Comparison of ENCODE assay signal across 9 cellular contexts in the genomic region with DNA sequence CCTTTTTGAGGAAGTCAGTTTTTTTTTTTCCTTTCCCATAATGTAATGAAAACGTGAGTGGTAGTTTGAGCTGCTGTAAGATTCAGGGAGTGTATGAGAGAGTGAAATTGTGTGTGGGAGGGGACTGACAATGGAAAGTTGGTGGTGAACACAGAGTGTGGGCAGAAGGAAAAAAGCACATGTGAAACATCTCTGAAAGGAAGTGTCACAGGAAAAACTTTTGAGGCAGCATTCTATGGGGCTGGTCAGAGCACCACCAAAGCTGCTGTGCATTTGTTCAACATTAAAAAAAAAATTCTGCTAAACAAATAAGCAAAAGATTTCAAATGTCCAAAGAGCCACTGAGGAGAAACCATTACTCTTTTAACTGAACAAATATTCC.
DNase-seq lines count a peak whose midpoint lies in the region; ATAC-seq, FAIRE-seq and TF ChIP-seq lines count a peak whose summit lies in the region.
"Had no signal": no experiment of that assay in that cellular context is flagged by ENCODE, and none has a peak within 500 bp of the region (broad histone marks: within the 10 kb centered on the region; RNA-seq: fewer than 3 reads in every experiment).

No MANE protein-coding gene starts in this region.

- POLR2A ChIA-PET in CD4-positive, alpha-beta memory T cell (lab: Charles Lee; ENCODE audit: partially characterized antibody): interaction anchor here (0.8 kb wide), 1 partner anchor 142 kb away, joined by 3 read pairs; no protein-coding TSS in a partner anchor
- POLR2A ChIA-PET in IMR-90 (lab: Charles Lee; ENCODE audit: unreplicated experiment) (interaction anchor here (0.6 to 0.8 kb wide), 3 partner anchors 11 to 49 kb away, joined by 3 to 9 read pairs (median 3); no protein-coding TSS in a partner anchor), GM12878 (lab: Charles Lee) (interaction anchor here (0.5 to 1.4 kb wide), 7 partner anchors 10 to 79 kb away, joined by 3 to 5 read pairs (median 4); no protein-coding TSS in a partner anchor)

- FAIRE-seq in GM12878 (lab: Jason Lieb, UNC): no peak
- FAIRE-seq: endometrium had no signal

- intact Hi-C loops in CD4-positive, alpha-beta memory T cell (cut with micrococcal nuclease): loop anchor here (5.0 kb wide), 1 partner anchor 41 kb away; no protein-coding TSS in a partner anchor
- intact Hi-C loops in IMR-90 (cut with micrococcal nuclease): no loop called here
- intact Hi-C loops in GM12878 (cut with micrococcal nuclease; ENCODE audit: unreplicated experiment): loop anchor here (1.0 to 5.0 kb wide), 6 partner anchors 69 to 204 kb away; a partner anchor contains a TSS
- intact Hi-C loops in natural killer cell (cut with micrococcal nuclease): no loop called here

- SMC1A ChIA-PET in GM12878 (lab: Charles Lee; ENCODE audit: uncharacterized antibody, unreplicated experiment): interaction anchor here (0.6 to 4.2 kb wide), 24 partner anchors 9 to 177 kb away, joined by 3 to 34 read pairs (median 4); a partner anchor contains a TSS

- no peaks in the 10 kb centered on the region for H3K27me3 Mint-ChIP-seq in CD4-positive, alpha-beta memory T cell
- H3K27me3 Mint-ChIP-seq in natural killer cell (ENCODE audit: low read depth in 2 of 2): no peaks in the 10 kb centered on the region

- peaks cover 0 to 12% of the 10 kb centered on the region in 2 donors for H3K36me3 Mint-ChIP-seq in CD4-positive, alpha-beta memory T cell
- H3K36me3 Mint-ChIP-seq in natural killer cell: no peaks in the 10 kb centered on the region

- peak overlapping the region; percentile 80; the same call in 1 of the 2 replicates for H3K4ac ChIP-seq in IMR-90 (ENCODE audit: low read depth, low read length)

- H4K8ac ChIP-seq in IMR-90 (ENCODE audit: low read depth in 2 of 2, low read length in 2 of 2): peak overlapping the region; percentile 12 to 88; a peak in 3 of 4 replicates

- H3K4me3 Mint-ChIP-seq in CD4-positive, alpha-beta memory T cell: peak overlapping the region in 7 of 8 donors; percentile 18 to 76 (median 40)
- peak overlapping the region; percentile 58 for H3K4me3 Mint-ChIP-seq in natural killer cell

- no peak overlapping the region for H3K27ac ChIP-seq in CD4-positive, alpha-beta memory T cell (ENCODE audit: low read depth, low read length)
- H3K27ac ChIP-seq in IMR-90 (ENCODE audit: insufficient read depth, low read length) (peak overlapping the region; percentile 64), GM12878 (ENCODE audit: control insufficient read depth, insufficient read depth) (peak overlapping the region; percentile 93)

- H4K20me1 ChIP-seq in IMR-90 (ENCODE audit: insufficient read depth, low read length) (no peaks in the 10 kb centered on the region), GM12878 (ENCODE audit: control insufficient read depth, insufficient read depth) (no peaks in the 10 kb centered on the region)

- WGBS in IMR-90 (ENCODE audit: extremely low coverage in 2 of 2, insufficient read length in 1 of 2), 2 experiments: no CpG with 5 or more reads among the region's 1 CpG
- 0% methylated on average over 1 of the region's 1 CpG for WGBS in GM12878 (ENCODE audit: insufficient coverage, insufficient replicate concordance, low lambda C conversion rate, missing lambda C conversion rate)

- peak overlapping the region; percentile 73; the same call in 1 of the 2 replicates for H3K4me2 ChIP-seq in IMR-90 (ENCODE audit: low read depth, low read length)
- peak overlapping the region; percentile 73 for H3K4me2 ChIP-seq in GM12878 (ENCODE audit: control insufficient read depth, insufficient read depth)

- H2BK120ac ChIP-seq in IMR-90 (ENCODE audit: low read depth, low read length): peak overlapping the region; percentile 88

- H3K9me3 ChIP-seq in CD4-positive, alpha-beta memory T cell (ENCODE audit: control insufficient read depth in 1 of 2, low read length in 2 of 2): no peaks in the 10 kb centered on the region
- H3K9me3 ChIP-seq in IMR-90 (ENCODE audit: control insufficient read depth, insufficient read depth, low read length): no peaks in the 10 kb centered on the region
- H3K9me3 ChIP-seq in GM12878 (replicated peaks; ENCODE audit: control insufficient read depth, insufficient read depth, low read length): no peaks in the 10 kb centered on the region; the same call in 2 of the 3 replicates

- peak overlapping the region; percentile 55; the same call in 1 of the 2 replicates for H3K9ac ChIP-seq in IMR-90 (ENCODE audit: low read depth, low read length)
- H3K9ac ChIP-seq in GM12878 (ENCODE audit: control insufficient read depth, insufficient read depth, low read length): peak overlapping the region; percentile 61

- peaks cover 16 to 49% of the 10 kb centered on the region in 2 experiments for H3K79me1 ChIP-seq in IMR-90 (ENCODE audit: low read depth in 1 of 2, low read length in 2 of 2)

- TF ChIP-seq POLR2A in IMR-90 (IDR thresholded peaks at IDR 0.05; ENCODE audit: low read depth, low read length) (no peak), GM12878 (IDR thresholded peaks at IDR 0.05; ENCODE audit: low read depth, low read length) (no peak)

- RAD21 ChIA-PET in GM12878 (lab: Charles Lee; ENCODE audit: unreplicated experiment): interaction anchor here (0.8 to 4.0 kb wide), 13 partner anchors 9 to 267 kb away, joined by 3 to 33 read pairs (median 5); a partner anchor contains a TSS

- dilution Hi-C loops in IMR-90 (cut with HindIII; ENCODE audit: low sequenced_read_pairs, unreplicated experiment): no loop called here

- TF ChIP-seq RAD21 in IMR-90 (IDR thresholded peaks at IDR 0.05; ENCODE audit: low read length) (no peak), GM12878 (IDR thresholded peaks at IDR 0.05; ENCODE audit: insufficient read depth, low read depth, low read length) (no peak)

- peaks cover 30% of the 10 kb centered on the region for H3K79me2 ChIP-seq in GM12878 (ENCODE audit: control insufficient read depth, insufficient read depth, low read length)

- peak overlapping the region; percentile 89 for H4K91ac ChIP-seq in IMR-90 (ENCODE audit: insufficient read depth, low read depth, low read length)

- H3K4me1 ChIP-seq in CD4-positive, alpha-beta memory T cell (ENCODE audit: insufficient read depth, low read length): peaks cover 39% of the 10 kb centered on the region
- peaks cover 13% of the 10 kb centered on the region for H3K4me1 ChIP-seq in IMR-90 (ENCODE audit: control insufficient read depth, insufficient read depth, low read length)
- peaks cover 77% of the 10 kb centered on the region for H3K4me1 ChIP-seq in GM12878 (ENCODE audit: control insufficient read depth, insufficient read depth, low read length)

- peak overlapping the region; percentile 52; the same call in 2 of the 3 replicates for H2BK15ac ChIP-seq in IMR-90 (ENCODE audit: low read depth, low read length)

- in situ Hi-C loops in IMR-90 (cut with MboI; ENCODE audit: low sequenced_read_pairs): no loop called here
- in situ Hi-C loops in GM12878 (cut with MboI): no loop called here

- peak; percentile 8 to 78; a peak in 3 of 4 replicates for TF ChIP-seq EP300 in GM12878 (IDR thresholded peaks at IDR 0.05; ENCODE audit: borderline replicate concordance in 1 of 2, control insufficient read depth in 1 of 2, low read depth in 2 of 2, low read length in 2 of 2)

- BruUV-seq in IMR-90 (replicated peaks; lab: Mats Ljungman, UMichigan) (no TSS peak), GM12878 (replicated peaks; lab: Mats Ljungman, UMichigan) (no TSS peak)

- H3K56ac ChIP-seq in IMR-90 (ENCODE audit: extremely low read depth, insufficient read depth, low read length): peak overlapping the region; percentile 74; the same call in 1 of the 2 replicates

- H3K9me3 Mint-ChIP-seq in CD4-positive, alpha-beta memory T cell: no peaks in the 10 kb centered on the region
- no peaks in the 10 kb centered on the region for H3K9me3 Mint-ChIP-seq in natural killer cell

- H4K5ac ChIP-seq in IMR-90 (ENCODE audit: low read depth, low read length): peak overlapping the region; percentile 56; the same call in 1 of the 2 replicates

- H2BK5ac ChIP-seq in IMR-90 (ENCODE audit: low read depth, low read length, poor library complexity, severe bottlenecking): peak overlapping the region; percentile 99

- 0 out of 2 replicates have a peak, but pooled peaks cover 5% of the 10 kb centered on the region for H3K9me1 ChIP-seq in IMR-90 (ENCODE audit: insufficient read depth, low read length)

- no peak for TF ChIP-seq CTCF in IMR-90 (conservative IDR thresholded peaks at IDR 0.05; ENCODE audit: low read depth, low read length)
- TF ChIP-seq CTCF in GM12878 (IDR thresholded peaks at IDR 0.05 in 2 of 3, conservative IDR thresholded peaks at IDR 0.05 in 1 of 3; ENCODE audit: control insufficient read depth in 2 of 3, extremely low read depth in 1 of 3, insufficient read depth in 1 of 3, low read depth in 3 of 3, low read length in 3 of 3): no peak
- TF ChIP-seq CTCF in natural killer cell (IDR thresholded peaks at IDR 0.05): no peak

- H2AK9ac ChIP-seq in IMR-90 (replicated peaks; ENCODE audit: low read depth, low read length, poor library complexity): no peak overlapping the region

- H3K4me1 Mint-ChIP-seq in CD4-positive, alpha-beta memory T cell: peaks cover 39 to 71% (median 54%) of the 10 kb centered on the region in 4 donors
- peaks cover 35 to 40% of the 10 kb centered on the region in 2 donors for H3K4me1 Mint-ChIP-seq in natural killer cell

- no peaks in the 10 kb centered on the region for H3K36me3 ChIP-seq in CD4-positive, alpha-beta memory T cell (ENCODE audit: insufficient read depth, low read length)
- H3K36me3 ChIP-seq in IMR-90 (ENCODE audit: control insufficient read depth, insufficient read depth, low read length) (no peaks in the 10 kb centered on the region), GM12878 (ENCODE audit: control insufficient read depth in 2 of 2, insufficient read depth in 2 of 2, low read length in 1 of 2) (0 out of 4 replicates have a peak, but pooled peaks cover 0 to 2% of the 10 kb centered on the region in 2 experiments)

- H3K23ac ChIP-seq in IMR-90 (ENCODE audit: low read depth, low read length): peak overlapping the region; percentile 3; the same call in 1 of the 2 replicates

- CTCF ChIA-PET in CD4-positive, alpha-beta memory T cell (lab: Charles Lee; ENCODE audit: partially characterized antibody): interaction anchor here (1.3 to 1.7 kb wide), 4 partner anchors 19 to 205 kb away, joined by 3 to 7 read pairs (median 3); a partner anchor contains a TSS
- CTCF ChIA-PET in IMR-90 (lab: Yijun Ruan, JAX): interaction anchor here (0.6 to 1.4 kb wide), 4 partner anchors 29 to 154 kb away, joined by 3 to 4 read pairs (median 3); a partner anchor contains a TSS
- CTCF ChIA-PET in GM12878 (lab: Yijun Ruan, JAX): interaction anchor here (0.5 to 9.7 kb wide), 11 partner anchors 9 to 206 kb away, joined by 3 to 86 read pairs (median 5); a partner anchor contains a TSS

- H3K27me3 ChIP-seq in CD4-positive, alpha-beta memory T cell (ENCODE audit: insufficient read depth, low read length): no peaks in the 10 kb centered on the region
- H3K27me3 ChIP-seq in IMR-90 (ENCODE audit: control insufficient read depth, insufficient read depth, low read length) (no peaks in the 10 kb centered on the region), GM12878 (replicated peaks in 1 of 2; ENCODE audit: control insufficient read depth in 2 of 2, insufficient read depth in 2 of 2, low read length in 1 of 2) (no peaks in the 10 kb centered on the region)

- ATAC-seq in GM21367 (IDR thresholded peaks at IDR 0.05; ENCODE audit: unreplicated experiment) (peak; percentile 48), IMR-90 (ENCODE audit: low read depth) (peak; percentile 40), GM12878 (peak; percentile 67), natural killer cell (peak; percentile 15 to 59 (median 46)), GM19452 (IDR thresholded peaks at IDR 0.05; ENCODE audit: unreplicated experiment) (no peak)

- peak overlapping the region in 6 of 7 donors; percentile 0 to 88 (median 42) for H3K27ac Mint-ChIP-seq in CD4-positive, alpha-beta memory T cell
- peak overlapping the region; percentile 67 to 77 for H3K27ac Mint-ChIP-seq in natural killer cell

- H3K4me3 ChIP-seq in CD4-positive, alpha-beta memory T cell (ENCODE audit: low read length in 2 of 2): no peak overlapping the region
- H3K4me3 ChIP-seq in IMR-90 (ENCODE audit: insufficient read depth, low read depth, low read length): no peak overlapping the region
- no peak overlapping the region for H3K4me3 ChIP-seq in GM12878

- H3K18ac ChIP-seq in IMR-90 (ENCODE audit: low read depth, low read length): peak overlapping the region; percentile 96

- peak overlapping the region; percentile 95 for H3K14ac ChIP-seq in IMR-90 (replicated peaks; ENCODE audit: low read depth, low read length)

- no peak for DNase-seq in CD4-positive, alpha-beta memory T cell
- peak; percentile 57 for DNase-seq in IMR-90
- DNase-seq in GM12878 (ENCODE audit: low read depth, low spot score): peak; percentile 75
- no peak for DNase-seq in natural killer cell
- no peak for DNase-seq in NCI-H748 treated with DMSO at 0.1 percent for 48 hours (lab: John Stamatoyannopoulos, UW)
- no peak for DNase-seq in NCI-H1694 (lab: John Stamatoyannopoulos, UW)

- no peak overlapping the region for H2AFZ ChIP-seq in IMR-90 (replicated peaks; ENCODE audit: low read length, poor library complexity)
- no peak overlapping the region for H2AFZ ChIP-seq in GM12878 (ENCODE audit: control insufficient read depth, low read depth, low read length)

- H2BK20ac ChIP-seq in IMR-90 (ENCODE audit: low read depth, low read length): peak overlapping the region; percentile 69; the same call in 1 of the 2 replicates

- H2AK5ac ChIP-seq in IMR-90 (ENCODE audit: low read depth, low read length): peak overlapping the region; percentile 72; the same call in 1 of the 2 replicates

Comparison
In these comparisons a context has a peak if more than half of its experiments do, and no peak if none do; other contexts are left out.
1. DNase-seq: peak in IMR-90 (single experiment) and GM12878 (single experiment); none in CD4-positive, alpha-beta memory T cell (0 of 5), natural killer cell (single experiment), NCI-H748 treated with DMSO at 0.1 percent for 48 hours (single experiment) and NCI-H1694 (single experiment).
2. intact Hi-C loops: an anchor here in CD4-positive, alpha-beta memory T cell (5.0 kb wide) and GM12878 (1.0 to 5.0 kb wide); none called in IMR-90 and natural killer cell.